ENCODE assay signal across 8 cellular contexts in genomic region chr15:74955796-74956647, GRCh38. TPM values are rescaled to one million over a fixed set of nuclear protein-coding genes. Genes with fewer than 3 reads are reported as not detected.
A peak's percentile ranks its signal among the peaks of the same experiment; 100 is the strongest.
DNase-seq lines count a peak whose midpoint lies in the region; ATAC-seq, FAIRE-seq and TF ChIP-seq lines count a peak whose summit lies in the region.

No MANE protein-coding gene starts in this region.

- TF ChIP-seq EP300 in A549 (IDR thresholded peaks at IDR 0.05) (no peak), GM12878 (IDR thresholded peaks at IDR 0.05; ENCODE audit: borderline replicate concordance in 1 of 2, control insufficient read depth in 1 of 2, low read depth in 2 of 2, low read length in 2 of 2) (no peak)

- H3K4me3 Mint-ChIP-seq in T-cell: peak overlapping the region; percentile 34 to 69 (median 56)

- CTCF ChIA-PET in A549 (lab: Yijun Ruan, JAX): interaction anchor here (0.8 to 10.3 kb wide), 22 partner anchors 6 to 352 kb away, joined by 3 to 107 read pairs (median 5); partner anchors contain the start of genes C15orf39, PPCDC and SCAMP5
- CTCF ChIA-PET in T-cell (lab: Charles Lee): interaction anchor here in 1 of 2 donors (1.1 kb wide), 1 partner anchor 168 kb away, joined by 3 read pairs; no protein-coding TSS in a partner anchor
- CTCF ChIA-PET in GM12878 (lab: Yijun Ruan, JAX): interaction anchor here (0.7 to 4.0 kb wide), 7 partner anchors 29 to 184 kb away, joined by 3 to 22 read pairs (median 5); no protein-coding TSS in a partner anchor

- BruUV-seq in GM12878 (replicated peaks; lab: Mats Ljungman, UMichigan): no TSS peak

- H3K4me1 ChIP-seq in A549: peaks cover 44% of the 10 kb centered on the region
- peaks cover 28% of the 10 kb centered on the region for H3K4me1 ChIP-seq in GM12878 (ENCODE audit: control insufficient read depth, insufficient read depth, low read length)
- peaks cover 13% of the 10 kb centered on the region for H3K4me1 ChIP-seq in iPS-18a (ENCODE audit: control insufficient read depth, low read depth, low read length)

- peaks cover 12 to 29% of the 10 kb centered on the region in 2 donors for H3K27me3 Mint-ChIP-seq in T-cell

- H3K4me3 ChIP-seq in A549 (peak overlapping the region; percentile 53), GM12878 (peak overlapping the region; percentile 65), iPS-18a (ENCODE audit: low read length) (peak overlapping the region; percentile 72), skin epidermis (peak overlapping the region; percentile 39 to 64 (median 58))

- ATAC-seq in A549 (peak; percentile 34 to 50), GM18909 (IDR thresholded peaks at IDR 0.05; ENCODE audit: poor library complexity, unreplicated experiment) (peak; percentile 63), HG03439 (IDR thresholded peaks at IDR 0.05; ENCODE audit: unreplicated experiment) (peak; percentile 30), T-cell (replicated peaks in 1 of 4) (peak; percentile 68 to 71 (median 71)), GM12878 (peak; percentile 68)

- intact Hi-C loops in GM12878 (cut with micrococcal nuclease; ENCODE audit: unreplicated experiment): loop anchor here (5.0 kb wide), 2 partner anchors 51 to 246 kb away; partner anchors contain the start of gene C15orf39

- in situ Hi-C loops in GM12878 (cut with MboI): no loop called here
- in situ Hi-C loops in ACHN (cut with HindIII; ENCODE audit: low pct_ligation_motif_present, low pct_unique_long_range_greater_than_20kb, low sequenced_read_pairs): no loop called here

- FAIRE-seq in A549 (lab: Jason Lieb, UNC) (no peak), GM12878 (lab: Jason Lieb, UNC) (no peak)

- RAD21 ChIA-PET in GM12878 (lab: Charles Lee; ENCODE audit: unreplicated experiment): interaction anchor here (1.1 kb wide), 1 partner anchor 95 kb away, joined by 3 read pairs; no protein-coding TSS in a partner anchor

- peak; percentile 47 to 85 for DNase-seq in A549 (ENCODE audit: low read depth in 1 of 2, low spot score in 1 of 2)
- peak in 32 of 34 experiments; percentile 15 to 67 (median 41) for DNase-seq in T-cell
- no peak for DNase-seq in GM12878 (ENCODE audit: low read depth, low spot score)
- DNase-seq in ACHN: no peak

- peak; percentile 58 for TF ChIP-seq CTCF in A549 (IDR thresholded peaks at IDR 0.05)
- TF ChIP-seq CTCF in GM12878 (IDR thresholded peaks at IDR 0.05 in 2 of 3, conservative IDR thresholded peaks at IDR 0.05 in 1 of 3; ENCODE audit: control insufficient read depth in 2 of 3, extremely low read depth in 1 of 3, insufficient read depth in 1 of 3, low read depth in 3 of 3, low read length in 3 of 3): peak; percentile 39 to 50 (median 43); a peak in 5 of 6 replicates

- H2AFZ ChIP-seq in GM12878 (ENCODE audit: control insufficient read depth, low read depth, low read length): peak overlapping the region; percentile 69

- POLR2A ChIA-PET in A549 (lab: Yijun Ruan, JAX) (interaction anchor here (0.7 to 2.8 kb wide), 16 partner anchors 9 to 496 kb away, joined by 3 to 25 read pairs (median 6); partner anchors contain the start of genes C15orf39, COX5A, FAM219B and PPCDC), T-cell (lab: Charles Lee) (interaction anchor here in 1 of 2 donors (0.6 kb wide), 1 partner anchor 1709 kb away, joined by 3 read pairs; no protein-coding TSS in a partner anchor), GM12878 (lab: Charles Lee) (interaction anchor here (0.7 to 1.3 kb wide), 3 partner anchors 52 to 340 kb away, joined by 3 to 4 read pairs (median 4); no protein-coding TSS in a partner anchor)

- H3K4me2 ChIP-seq in A549 (peak overlapping the region; percentile 78), GM12878 (ENCODE audit: control insufficient read depth, insufficient read depth) (peak overlapping the region; percentile 88)

- H4K20me1 ChIP-seq in GM12878 (ENCODE audit: control insufficient read depth, insufficient read depth): no peaks in the 10 kb centered on the region

- TF ChIP-seq POLR2A in A549 (IDR thresholded peaks at IDR 0.05; ENCODE audit: low read length) (no peak), GM12878 (IDR thresholded peaks at IDR 0.05; ENCODE audit: low read depth, low read length) (no peak; the same call in none of the 2 replicates)

- H3K9me3 ChIP-seq in A549 (no peaks in the 10 kb centered on the region), GM12878 (replicated peaks; ENCODE audit: control insufficient read depth, insufficient read depth, low read length) (no peaks in the 10 kb centered on the region), iPS-18a (ENCODE audit: control insufficient read depth, low read depth, low read length) (no peaks in the 10 kb centered on the region)

- SMC1A ChIA-PET in GM12878 (lab: Charles Lee; ENCODE audit: uncharacterized antibody, unreplicated experiment): interaction anchor here (1.6 kb wide), 1 partner anchor 32 kb away, joined by 4 read pairs; no protein-coding TSS in a partner anchor

- H3K79me2 ChIP-seq in GM12878 (ENCODE audit: control insufficient read depth, insufficient read depth, low read length): no peaks in the 10 kb centered on the region; the same call in 1 of the 2 replicates

- H3K27me3 ChIP-seq in GM12878 (replicated peaks in 1 of 2; ENCODE audit: control insufficient read depth in 2 of 2, insufficient read depth in 2 of 2, low read length in 1 of 2): peaks cover 8 to 17% of the 10 kb centered on the region in 2 experiments
- H3K27me3 ChIP-seq in iPS-18a (ENCODE audit: control insufficient read depth, insufficient read depth, low read length): peaks cover 59% of the 10 kb centered on the region

- peaks cover 23 to 33% (median 27%) of the 10 kb centered on the region in 3 donors for H3K4me1 Mint-ChIP-seq in T-cell

- H3K9ac ChIP-seq in GM12878 (ENCODE audit: control insufficient read depth, insufficient read depth, low read length): peak overlapping the region; percentile 15; the same call in 1 of the 2 replicates
- peak overlapping the region; percentile 38 for H3K9ac ChIP-seq in iPS-18a (ENCODE audit: low read length)

- H3K36me3 ChIP-seq in GM12878 (ENCODE audit: control insufficient read depth in 2 of 2, insufficient read depth in 2 of 2, low read length in 1 of 2) (no peaks in the 10 kb centered on the region), iPS-18a (ENCODE audit: control insufficient read depth, low read depth, low read length) (no peaks in the 10 kb centered on the region)

- TF ChIP-seq RAD21 in A549 (conservative IDR thresholded peaks at IDR 0.05 in 1 of 2, IDR thresholded peaks at IDR 0.05 in 1 of 2) (peak; percentile 19 to 38; a peak in 3 of 5 replicates), GM12878 (IDR thresholded peaks at IDR 0.05; ENCODE audit: insufficient read depth, low read depth, low read length) (no peak)

- H3K9me3 Mint-ChIP-seq in T-cell: no peaks in the 10 kb centered on the region

- WGBS in A549 (ENCODE audit: missing lambda C conversion rate): 90% methylated on average over 34 of the region's 88 CpGs
- 40% methylated on average over 88 of the region's 88 CpGs for WGBS in GM12878 (ENCODE audit: insufficient coverage, insufficient replicate concordance, low lambda C conversion rate, missing lambda C conversion rate)

- no peak overlapping the region for H3K27ac Mint-ChIP-seq in T-cell

- H3K36me3 Mint-ChIP-seq in T-cell: no peaks in the 10 kb centered on the region

- H3K27ac ChIP-seq in A549: peak overlapping the region; percentile 82 to 92
- H3K27ac ChIP-seq in GM12878 (ENCODE audit: control insufficient read depth, insufficient read depth): no peak overlapping the region
- no peak overlapping the region for H3K27ac ChIP-seq in iPS-18a (ENCODE audit: low read length)
- peak overlapping the region; percentile 25 to 84 (median 65) for H3K27ac ChIP-seq in skin epidermis

RNA-seq across cellular contexts. Expression of gene RPP25, which starts 0.6 kb away (rescaled TPM):
- 8.8 and 9.3 TPM in 2 replicates for polyA plus RNA-seq in A549 (2011; rRNA removed)
- 13.0 and 19.3 TPM in 2 replicates for polyA plus RNA-seq in A549 (2012; cell fraction: cytosol; rRNA removed)
- polyA plus RNA-seq in A549 (2012; cell fraction: nucleus; rRNA removed): 11.3 and 14.5 TPM in 2 replicates
- polyA plus RNA-seq in A549 (2017; fragmentation: RNase III; extraction: RNeasy Plus Mini Kit Qiagen cat#74134 plus additional on column Dnase treatment): 12.2 to 13.7 TPM (median 13.0 TPM) in 3 replicates
- 6.7 and 7.0 TPM in 2 replicates for polyA minus RNA-seq in A549 (2011; rRNA and poly(A)+ RNA removed)
- 1 to 10 TPM in 3 of 5 donors, under 1 TPM in 2; 0.79 to 4.2 (median 2.8) TPM for total RNA-seq in T-cell
- total RNA-seq in GM12878 (2013; cell fraction: nucleolus; rRNA removed): 2.0 and 2.4 TPM in 2 replicates
- total RNA-seq in GM12878 (2014; rRNA removed): 6.3 and 7.0 TPM in 2 replicates
- 3.1 and 3.5 TPM in 2 replicates for total RNA-seq in GM12878 (2014; rRNA removed; fragmentation: Illumina TruSeq; extraction: Trizol)
- total RNA-seq in GM12878 (2021): 8.1 and 8.9 TPM in 2 replicates
- 1.0 TPM for polyA plus RNA-seq in GM12878 (2011; ENCODE audit: low read depth)
- 0.29 and 0.41 TPM in 2 replicates for polyA plus RNA-seq in GM12878 (2011; rRNA removed)
- polyA plus RNA-seq in GM12878 (2011; cell fraction: cytosol; rRNA removed): 0.78 and 1.0 TPM in 2 replicates
- 0.45 and 0.64 TPM in 2 replicates for polyA plus RNA-seq in GM12878 (2011; cell fraction: nucleus; rRNA removed)
- 1.8 and 2.6 TPM in 2 replicates for polyA plus RNA-seq in GM12878 (2012)
- 3.1 and 3.2 TPM in 2 replicates for polyA plus RNA-seq in GM12878 (2014; fragmentation: Illumina TruSeq; extraction: Trizol)
- 1 to 10 TPM in 1 of 2 experiments, under 1 TPM in 1; 0.63 to 1.8 TPM for polyA plus RNA-seq in GM12878 (2014; fragmentation: Nextera tagmentation; extraction: Ambion mirVana)
- polyA plus RNA-seq in GM12878 (2014; rRNA removed): 5.8 and 7.2 TPM in 2 replicates
- 10 to 100 TPM in 1 of 2 experiments, 1 to 10 TPM in 1; 7.4 to 10.8 TPM for polyA plus RNA-seq in GM12878 (2016; fragmentation: Nextera tagmentation; extraction: Ambion mirVana)
- 0.44 and 0.57 TPM in 2 replicates for polyA minus RNA-seq in GM12878 (2011; rRNA and poly(A)+ RNA removed)
- polyA minus RNA-seq in GM12878 (2011; cell fraction: cytosol; rRNA and poly(A)+ RNA removed): 1.6 TPM in 2 replicates
- 0.73 and 0.86 TPM in 2 replicates for polyA minus RNA-seq in GM12878 (2011; cell fraction: nucleus; rRNA and poly(A)+ RNA removed)

RNA-seq across cellular contexts. Expression of gene COX5A, which starts 18.1 kb away (rescaled TPM):
- polyA plus RNA-seq in A549 (2011; rRNA removed) (328 and 391 TPM in 2 replicates), A549 (2017; fragmentation: RNase III; extraction: RNeasy Plus Mini Kit Qiagen cat#74134 plus additional on column Dnase treatment) (478 to 481 TPM (median 481 TPM) in 3 replicates), GM12878 (2011; rRNA removed) (365 and 451 TPM in 2 replicates), GM12878 (2014; fragmentation: Illumina TruSeq; extraction: Trizol) (367 and 459 TPM in 2 replicates), GM12878 (2014; fragmentation: Nextera tagmentation; extraction: Ambion mirVana) (100 to 1,000 TPM in 1 of 2 experiments, 10 to 100 TPM in 1; 84.5 to 350 TPM), GM12878 (2014; rRNA removed) (421 and 474 TPM in 2 replicates), GM12878 (2016; fragmentation: Nextera tagmentation; extraction: Ambion mirVana) (1,000 to 10,000 TPM; 1,175 to 1,218 TPM)
- 388 and 399 TPM in 2 replicates for polyA plus RNA-seq in A549 (2012; cell fraction: cytosol; rRNA removed)
- 232 and 279 TPM in 2 replicates for polyA plus RNA-seq in A549 (2012; cell fraction: nucleus; rRNA removed)
- polyA minus RNA-seq in A549 (2011; rRNA and poly(A)+ RNA removed): 63.2 and 69.8 TPM in 2 replicates
- total RNA-seq in T-cell (10 to 100 TPM; 58.5 to 83.1 (median 76.7) TPM), GM12878 (2014; rRNA removed) (143 and 156 TPM in 2 replicates), GM12878 (2014; rRNA removed; fragmentation: Illumina TruSeq; extraction: Trizol) (316 and 330 TPM in 2 replicates), GM12878 (2021) (420 and 445 TPM in 2 replicates)
- total RNA-seq in GM12878 (2013; cell fraction: nucleolus; rRNA removed): 19.8 and 20.4 TPM in 2 replicates
- polyA plus RNA-seq in GM12878 (2011; ENCODE audit: low read depth): 231 TPM
- 285 and 309 TPM in 2 replicates for polyA plus RNA-seq in GM12878 (2011; cell fraction: cytosol; rRNA removed)
- polyA plus RNA-seq in GM12878 (2011; cell fraction: nucleus; rRNA removed): 272 and 315 TPM in 2 replicates
- polyA plus RNA-seq in GM12878 (2012): 619 and 621 TPM in 2 replicates
- polyA minus RNA-seq in GM12878 (2011; rRNA and poly(A)+ RNA removed): 58.5 and 111 TPM in 2 replicates
- polyA minus RNA-seq in GM12878 (2011; cell fraction: cytosol; rRNA and poly(A)+ RNA removed): 92.9 and 123 TPM in 2 replicates
- 23.3 and 36.7 TPM in 2 replicates for polyA minus RNA-seq in GM12878 (2011; cell fraction: nucleus; rRNA and poly(A)+ RNA removed)

RNA-seq across cellular contexts. Expression of gene SCAMP5, which starts 39.3 kb away (rescaled TPM):
- polyA plus RNA-seq in A549 (2011; rRNA removed): 10.5 and 11.8 TPM in 2 replicates
- 11.2 and 15.3 TPM in 2 replicates for polyA plus RNA-seq in A549 (2012; cell fraction: cytosol; rRNA removed)
- 18.2 and 23.6 TPM in 2 replicates for polyA plus RNA-seq in A549 (2012; cell fraction: nucleus; rRNA removed)
- 13.7 to 16.2 TPM (median 15.0 TPM) in 3 replicates for polyA plus RNA-seq in A549 (2017; fragmentation: RNase III; extraction: RNeasy Plus Mini Kit Qiagen cat#74134 plus additional on column Dnase treatment)
- 14.0 and 17.4 TPM in 2 replicates for polyA minus RNA-seq in A549 (2011; rRNA and poly(A)+ RNA removed)
- total RNA-seq in T-cell: 1 to 10 TPM in 1 of 5 donors, under 1 TPM in 4; 0.26 to 8.2 (median 0.51) TPM
- 5.9 and 8.5 TPM in 2 replicates for total RNA-seq in GM12878 (2013; cell fraction: nucleolus; rRNA removed)
- 20.2 and 22.2 TPM in 2 replicates for total RNA-seq in GM12878 (2014; rRNA removed)
- total RNA-seq in GM12878 (2014; rRNA removed; fragmentation: Illumina TruSeq; extraction: Trizol): 13.6 and 15.0 TPM in 2 replicates
- 24.8 and 25.5 TPM in 2 replicates for total RNA-seq in GM12878 (2021)
- 7.6 TPM for polyA plus RNA-seq in GM12878 (2011; ENCODE audit: low read depth)
- polyA plus RNA-seq in GM12878 (2011; rRNA removed): 15.7 and 24.3 TPM in 2 replicates
- 28.5 and 32.2 TPM in 2 replicates for polyA plus RNA-seq in GM12878 (2011; cell fraction: cytosol; rRNA removed)
- polyA plus RNA-seq in GM12878 (2011; cell fraction: nucleus; rRNA removed): 19.4 and 24.8 TPM in 2 replicates
- polyA plus RNA-seq in GM12878 (2012): 8.5 and 11.0 TPM in 2 replicates
- 26.3 and 30.3 TPM in 2 replicates for polyA plus RNA-seq in GM12878 (2014; fragmentation: Illumina TruSeq; extraction: Trizol)
- polyA plus RNA-seq in GM12878 (2014; fragmentation: Nextera tagmentation; extraction: Ambion mirVana): 1 to 10 TPM; 2.3 to 2.5 TPM
- polyA plus RNA-seq in GM12878 (2014; rRNA removed): 35.5 and 41.6 TPM in 2 replicates
- 1 to 10 TPM; 1.6 to 1.7 TPM for polyA plus RNA-seq in GM12878 (2016; fragmentation: Nextera tagmentation; extraction: Ambion mirVana)
- polyA minus RNA-seq in GM12878 (2011; rRNA and poly(A)+ RNA removed): 21.5 and 25.9 TPM in 2 replicates
- 9.0 and 9.6 TPM in 2 replicates for polyA minus RNA-seq in GM12878 (2011; cell fraction: cytosol; rRNA and poly(A)+ RNA removed)
- polyA minus RNA-seq in GM12878 (2011; cell fraction: nucleus; rRNA and poly(A)+ RNA removed): 3.3 and 7.8 TPM in 2 replicates

RNA-seq across cellular contexts. Expression of gene FAM219B, which starts 49.4 kb away (rescaled TPM):
- polyA plus RNA-seq in A549 (2011; rRNA removed) (46.2 and 65.3 TPM in 2 replicates), A549 (2017; fragmentation: RNase III; extraction: RNeasy Plus Mini Kit Qiagen cat#74134 plus additional on column Dnase treatment) (29.9 to 36.9 TPM (median 31.3 TPM) in 3 replicates), GM12878 (2011; rRNA removed) (32.3 and 40.9 TPM in 2 replicates), GM12878 (2014; fragmentation: Illumina TruSeq; extraction: Trizol) (30.5 and 41.6 TPM in 2 replicates), GM12878 (2014; fragmentation: Nextera tagmentation; extraction: Ambion mirVana) (1 to 10 TPM; 7.6 to 8.9 TPM), GM12878 (2014; rRNA removed) (43.2 and 46.6 TPM in 2 replicates), GM12878 (2016; fragmentation: Nextera tagmentation; extraction: Ambion mirVana) (10 to 100 TPM; 24.2 to 28.2 TPM)
- polyA plus RNA-seq in A549 (2012; cell fraction: cytosol; rRNA removed): 38.6 and 40.8 TPM in 2 replicates
- 96.5 and 128 TPM in 2 replicates for polyA plus RNA-seq in A549 (2012; cell fraction: nucleus; rRNA removed)
- 42.7 and 47.2 TPM in 2 replicates for polyA minus RNA-seq in A549 (2011; rRNA and poly(A)+ RNA removed)
- total RNA-seq in T-cell (100 to 1,000 TPM in 2 of 5 donors, 10 to 100 TPM in 3; 46.0 to 108 (median 96.6) TPM), GM12878 (2014; rRNA removed) (37.1 and 39.5 TPM in 2 replicates), GM12878 (2014; rRNA removed; fragmentation: Illumina TruSeq; extraction: Trizol) (23.7 and 26.4 TPM in 2 replicates), GM12878 (2021) (41.6 and 53.2 TPM in 2 replicates)
- total RNA-seq in GM12878 (2013; cell fraction: nucleolus; rRNA removed): 71.1 and 78.1 TPM in 2 replicates
- polyA plus RNA-seq in GM12878 (2011; ENCODE audit: low read depth): 68.3 TPM
- 39.2 and 40.6 TPM in 2 replicates for polyA plus RNA-seq in GM12878 (2011; cell fraction: cytosol; rRNA removed)
- 135 and 193 TPM in 2 replicates for polyA plus RNA-seq in GM12878 (2011; cell fraction: nucleus; rRNA removed)
- 23.5 and 35.7 TPM in 2 replicates for polyA plus RNA-seq in GM12878 (2012)
- polyA minus RNA-seq in GM12878 (2011; rRNA and poly(A)+ RNA removed): 21.2 and 29.3 TPM in 2 replicates
- 9.9 and 10.2 TPM in 2 replicates for polyA minus RNA-seq in GM12878 (2011; cell fraction: cytosol; rRNA and poly(A)+ RNA removed)
- polyA minus RNA-seq in GM12878 (2011; cell fraction: nucleus; rRNA and poly(A)+ RNA removed): 20.4 and 25.0 TPM in 2 replicates

Comparison
In these comparisons a context has a peak if more than half of its experiments do, and no peak if none do; other contexts are left out.
1. DNase-seq: peak in A549 (2 of 2) and T-cell (32 of 34); none in GM12878 (single experiment) and ACHN (single experiment).
2. H3K27ac ChIP-seq: peak in A549 (2 of 2) and skin epidermis (21 of 21); none in GM12878 (single experiment) and iPS-18a (single experiment).
3. Of the 24 proteins assayed by ChIP-seq in both GM12878 and A549: peak only in GM12878: none; only in A549: RAD21; in both: BHLHE40, CTCF, MAX, MYC, SMC3 and USF2; in neither: 17.
4. Peak in every context shown above with its lines, with median percentiles within 50 percentile points of each other: ATAC-seq and H3K4me3 ChIP-seq.